In the genomic region with DNA sequence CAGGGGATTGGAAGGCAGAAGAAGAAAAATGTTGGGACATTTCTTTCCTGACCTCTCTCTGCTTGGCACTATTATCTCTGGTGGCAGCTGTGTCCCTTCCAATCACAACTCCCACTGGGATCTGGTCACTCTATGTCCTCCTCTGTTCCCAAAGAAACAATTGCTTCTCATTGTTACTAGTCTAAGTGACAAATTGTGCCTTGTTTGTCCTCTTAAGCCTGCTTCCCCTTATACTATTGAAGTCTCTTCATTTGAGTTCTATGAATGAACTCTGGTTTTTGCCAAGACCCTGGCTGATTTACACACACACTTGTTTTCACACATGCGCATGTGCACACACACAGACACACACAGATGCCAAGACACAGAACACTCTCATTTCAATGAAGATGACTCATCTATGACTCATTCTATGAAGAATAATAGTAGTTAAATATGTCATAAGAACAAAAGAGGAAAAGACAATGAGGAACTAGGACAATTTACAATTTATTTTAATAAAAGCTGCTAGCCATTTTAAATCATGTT, we compare ENCODE assay signal across 8 cellular contexts.
DNase-seq lines count a peak whose midpoint lies in the region; ATAC-seq and TF ChIP-seq lines count a peak whose summit lies in the region.

No MANE protein-coding gene starts in this region.

- H3K27ac Mint-ChIP-seq in activated T-helper 17 cell treated with anti-CD3 and anti-CD28 coated beads, Interleukin-2, amount 50 U/mL, for 72 hours = peak overlapping the region; percentile 3

- H3K9me3 ChIP-seq in WERI-Rb-1 (ENCODE audit: severe bottlenecking) = no peaks in the 10 kb centered on the region

- no peaks in the 10 kb centered on the region for H3K36me3 ChIP-seq in WERI-Rb-1

- H3K9me3 Mint-ChIP-seq in activated T-helper 17 cell treated with anti-CD3 and anti-CD28 coated beads, Interleukin-2, amount 50 U/mL, for 72 hours = peaks cover 2% of the 10 kb centered on the region

- peak; percentile 61 for DNase-seq in G401 (ENCODE audit: low spot score)
- DNase-seq in kidney tubule cell (ENCODE audit: low spot score) = peak; percentile 52
- DNase-seq in kidney glomerular epithelial cell (lab: John Stamatoyannopoulos, UW) = no peak
- no peak for DNase-seq in WERI-Rb-1
- no peak for DNase-seq in iPS-NIHi11 (ENCODE audit: low spot score)

- H3K27me3 Mint-ChIP-seq in activated T-helper 17 cell treated with anti-CD3 and anti-CD28 coated beads, Interleukin-2, amount 50 U/mL, for 72 hours = peaks cover 19% of the 10 kb centered on the region

- in situ Hi-C loops in G401 (cut with HindIII; ENCODE audit: low sequenced_read_pairs) = no loop called here

- no peaks in the 10 kb centered on the region for H3K36me3 Mint-ChIP-seq in activated T-helper 17 cell treated with anti-CD3 and anti-CD28 coated beads, Interleukin-2, amount 50 U/mL, for 72 hours (ENCODE audit: low read depth)

- no peaks in the 10 kb centered on the region for H3K27me3 ChIP-seq in WERI-Rb-1 (ENCODE audit: insufficient read depth, low read depth, severe bottlenecking)

- H3K4me3 Mint-ChIP-seq in activated T-helper 17 cell treated with anti-CD3 and anti-CD28 coated beads, Interleukin-2, amount 50 U/mL, for 72 hours = no peak overlapping the region

- no peaks in the 10 kb centered on the region for H3K4me1 Mint-ChIP-seq in activated T-helper 17 cell treated with anti-CD3 and anti-CD28 coated beads, Interleukin-2, amount 50 U/mL, for 72 hours

- ATAC-seq in HG03039 (IDR thresholded peaks at IDR 0.05; ENCODE audit: unreplicated experiment) (peak; percentile 71), GM19328 (IDR thresholded peaks at IDR 0.05; ENCODE audit: unreplicated experiment) (no peak)
- ATAC-seq in activated T-helper 17 cell treated with anti-CD3 and anti-CD28 coated beads, Interleukin-2, amount 50 U/mL, for 72 hours (replicated peaks) = peak; percentile 62

- TF ChIP-seq CTCF in WERI-Rb-1 (IDR thresholded peaks at IDR 0.05; ENCODE audit: low read depth, low read length) = no peak

- H3K27ac ChIP-seq in WERI-Rb-1 = no peak overlapping the region

- no peak overlapping the region for H3K4me3 ChIP-seq in WERI-Rb-1 (ENCODE audit: low read depth, low read length)

Comparison
In these comparisons a context has a peak if more than half of its experiments do, and no peak if none do; other contexts are left out.
1. DNase-seq: peak in G401 (single experiment) and kidney tubule cell (single experiment); none in kidney glomerular epithelial cell (single experiment), WERI-Rb-1 (single experiment) and iPS-NIHi11 (single experiment).